Comparison of ENCODE assay signal across 1 cellular context in the genomic region with DNA sequence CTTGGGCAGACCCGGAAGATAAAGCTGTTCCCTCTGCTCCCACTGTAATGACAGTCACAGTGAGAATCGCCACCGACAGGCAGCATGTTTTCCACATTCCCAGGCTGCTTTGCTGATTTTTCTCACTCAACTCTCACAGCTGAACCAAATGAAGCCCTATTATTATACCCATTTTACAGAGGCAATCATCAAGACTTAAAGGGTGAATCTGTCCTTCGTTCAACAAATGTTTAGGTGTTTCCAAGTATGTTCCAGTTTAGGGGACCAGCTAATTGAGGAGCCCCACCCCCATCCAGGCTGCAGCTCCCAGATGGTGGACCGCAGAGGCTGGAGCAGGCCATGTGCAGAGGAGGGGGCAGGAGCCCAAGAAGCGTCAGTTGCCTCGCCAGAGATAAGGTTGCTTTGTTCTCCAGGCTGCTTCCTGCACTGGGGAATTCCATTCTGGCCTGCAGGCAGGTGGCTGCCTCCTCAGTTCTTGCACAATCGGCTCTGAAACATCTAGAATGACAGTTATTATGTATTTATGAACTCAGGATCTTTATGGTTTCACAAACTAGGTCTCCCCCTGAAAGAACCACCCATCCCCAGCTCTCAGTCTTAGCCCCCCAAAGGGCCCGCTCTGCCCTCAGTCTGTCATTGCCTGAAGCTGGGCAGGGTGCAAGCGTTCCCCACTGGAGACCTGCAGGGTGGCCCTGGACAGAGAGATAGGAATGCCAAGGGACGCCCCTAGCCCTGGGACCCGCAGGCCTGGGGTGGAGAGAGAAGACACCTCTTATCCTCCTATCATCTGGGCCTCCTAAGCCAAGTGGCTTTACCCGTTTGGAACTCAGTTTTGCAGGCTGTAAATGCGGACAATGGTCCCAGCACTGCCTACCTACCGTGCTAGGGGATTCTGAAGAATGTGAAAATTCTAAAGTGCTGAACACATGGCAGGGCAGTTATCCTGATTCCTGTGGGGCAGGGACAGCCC.
TF ChIP-seq lines count a peak whose summit lies in the region.

No MANE protein-coding gene starts in this region.

TF ChIP-seq in GM23338, 12 proteins besides CTCF, POLR2A, EP300 and RAD21:
- TF ChIP-seq STAT1 (IDR thresholded peaks at IDR 0.05; ENCODE audit: unreplicated experiment): no peak
- TF ChIP-seq, protein P1, sequence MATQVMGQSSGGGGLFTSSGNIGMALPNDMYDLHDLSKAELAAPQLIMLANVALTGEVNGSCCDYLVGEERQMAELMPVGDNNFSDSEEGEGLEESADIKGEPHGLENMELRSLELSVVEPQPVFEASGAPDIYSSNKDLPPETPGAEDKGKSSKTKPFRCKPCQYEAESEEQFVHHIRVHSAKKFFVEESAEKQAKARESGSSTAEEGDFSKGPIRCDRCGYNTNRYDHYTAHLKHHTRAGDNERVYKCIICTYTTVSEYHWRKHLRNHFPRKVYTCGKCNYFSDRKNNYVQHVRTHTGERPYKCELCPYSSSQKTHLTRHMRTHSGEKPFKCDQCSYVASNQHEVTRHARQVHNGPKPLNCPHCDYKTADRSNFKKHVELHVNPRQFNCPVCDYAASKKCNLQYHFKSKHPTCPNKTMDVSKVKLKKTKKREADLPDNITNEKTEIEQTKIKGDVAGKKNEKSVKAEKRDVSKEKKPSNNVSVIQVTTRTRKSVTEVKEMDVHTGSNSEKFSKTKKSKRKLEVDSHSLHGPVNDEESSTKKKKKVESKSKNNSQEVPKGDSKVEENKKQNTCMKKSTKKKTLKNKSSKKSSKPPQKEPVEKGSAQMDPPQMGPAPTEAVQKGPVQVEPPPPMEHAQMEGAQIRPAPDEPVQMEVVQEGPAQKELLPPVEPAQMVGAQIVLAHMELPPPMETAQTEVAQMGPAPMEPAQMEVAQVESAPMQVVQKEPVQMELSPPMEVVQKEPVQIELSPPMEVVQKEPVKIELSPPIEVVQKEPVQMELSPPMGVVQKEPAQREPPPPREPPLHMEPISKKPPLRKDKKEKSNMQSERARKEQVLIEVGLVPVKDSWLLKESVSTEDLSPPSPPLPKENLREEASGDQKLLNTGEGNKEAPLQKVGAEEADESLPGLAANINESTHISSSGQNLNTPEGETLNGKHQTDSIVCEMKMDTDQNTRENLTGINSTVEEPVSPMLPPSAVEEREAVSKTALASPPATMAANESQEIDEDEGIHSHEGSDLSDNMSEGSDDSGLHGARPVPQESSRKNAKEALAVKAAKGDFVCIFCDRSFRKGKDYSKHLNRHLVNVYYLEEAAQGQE (IDR thresholded peaks at IDR 0.05; ENCODE audit: unreplicated experiment): no peak
- no peak for TF ChIP-seq ZNF331 (CRISPR knock-in tag; IDR thresholded peaks at IDR 0.05; ENCODE audit: low read depth)
- TF ChIP-seq ZNF462 (CRISPR knock-in tag; IDR thresholded peaks at IDR 0.05): no peak
- no peak for TF ChIP-seq ZNF114 (CRISPR knock-in tag; IDR thresholded peaks at IDR 0.05)
- TF ChIP-seq POLR2AphosphoS5 (IDR thresholded peaks at IDR 0.05; ENCODE audit: low read depth): no peak
- TF ChIP-seq, protein P2, sequence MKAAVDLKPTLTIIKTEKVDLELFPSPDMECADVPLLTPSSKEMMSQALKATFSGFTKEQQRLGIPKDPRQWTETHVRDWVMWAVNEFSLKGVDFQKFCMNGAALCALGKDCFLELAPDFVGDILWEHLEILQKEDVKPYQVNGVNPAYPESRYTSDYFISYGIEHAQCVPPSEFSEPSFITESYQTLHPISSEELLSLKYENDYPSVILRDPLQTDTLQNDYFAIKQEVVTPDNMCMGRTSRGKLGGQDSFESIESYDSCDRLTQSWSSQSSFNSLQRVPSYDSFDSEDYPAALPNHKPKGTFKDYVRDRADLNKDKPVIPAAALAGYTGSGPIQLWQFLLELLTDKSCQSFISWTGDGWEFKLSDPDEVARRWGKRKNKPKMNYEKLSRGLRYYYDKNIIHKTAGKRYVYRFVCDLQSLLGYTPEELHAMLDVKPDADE (IDR thresholded peaks at IDR 0.05): no peak
- TF ChIP-seq EZH2 (IDR thresholded peaks at IDR 0.05; ENCODE audit: low read depth, unreplicated experiment): no peak
- TF ChIP-seq JUNB (IDR thresholded peaks at IDR 0.05; ENCODE audit: unreplicated experiment): no peak
- no peak for TF ChIP-seq NANOG (IDR thresholded peaks at IDR 0.05; ENCODE audit: borderline replicate concordance)
- TF ChIP-seq EZH2phosphoT487 (IDR thresholded peaks at IDR 0.05; ENCODE audit: unreplicated experiment): no peak
- no peak for TF ChIP-seq CREB1 (CRISPR knock-in tag; IDR thresholded peaks at IDR 0.05; ENCODE audit: low read depth)
